ENCODE assay signal across 1 cellular context in the genomic region with DNA sequence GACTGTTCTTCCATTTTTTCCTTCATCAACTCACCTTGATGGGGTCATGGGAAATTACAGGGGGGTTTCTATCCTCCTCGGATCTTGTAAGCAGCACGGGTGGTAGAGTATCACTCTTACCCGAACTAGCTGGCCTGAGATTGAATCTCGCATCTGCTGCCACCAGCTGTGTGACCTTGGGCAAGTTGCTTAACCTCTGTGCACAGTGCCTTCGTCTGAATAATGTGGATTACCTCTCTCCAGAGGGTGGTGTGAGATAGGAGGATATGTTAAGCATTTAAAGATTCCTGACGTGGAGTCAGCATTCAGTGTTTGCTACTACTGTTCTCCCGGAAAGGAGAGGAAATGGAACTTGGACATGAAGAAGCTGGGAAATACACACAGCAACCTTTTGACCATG.
TF ChIP-seq lines count a peak whose summit lies in the region.

No MANE protein-coding gene starts in this region.

TF ChIP-seq in SK-N-SH, 30 proteins besides CTCF, POLR2A, EP300 and RAD21:
- TF ChIP-seq IRF3 (IDR thresholded peaks at IDR 0.05; ENCODE audit: low read depth, low read length) (no peak), ELF1 (IDR thresholded peaks at IDR 0.05) (no peak), FOSL2 (IDR thresholded peaks at IDR 0.05; ENCODE audit: borderline replicate concordance, low read depth) (no peak), JUND (IDR thresholded peaks at IDR 0.05) (no peak), PBX3 (IDR thresholded peaks at IDR 0.05) (no peak), POLR2AphosphoS5 (IDR thresholded peaks at IDR 0.05; ENCODE audit: low read depth, low read length) (no peak), TEAD4 (IDR thresholded peaks at IDR 0.05; ENCODE audit: borderline replicate concordance, insufficient read depth) (no peak)
- TF ChIP-seq, protein P1, sequence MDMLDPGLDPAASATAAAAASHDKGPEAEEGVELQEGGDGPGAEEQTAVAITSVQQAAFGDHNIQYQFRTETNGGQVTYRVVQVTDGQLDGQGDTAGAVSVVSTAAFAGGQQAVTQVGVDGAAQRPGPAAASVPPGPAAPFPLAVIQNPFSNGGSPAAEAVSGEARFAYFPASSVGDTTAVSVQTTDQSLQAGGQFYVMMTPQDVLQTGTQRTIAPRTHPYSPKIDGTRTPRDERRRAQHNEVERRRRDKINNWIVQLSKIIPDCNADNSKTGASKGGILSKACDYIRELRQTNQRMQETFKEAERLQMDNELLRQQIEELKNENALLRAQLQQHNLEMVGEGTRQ (IDR thresholded peaks at IDR 0.05; ENCODE audit: borderline replicate concordance, low read depth, low read length), result no peak
